Comparison of ENCODE assay signal across 12 cellular contexts in genomic region chr20:48286571-48287551, GRCh38.
DNase-seq lines count a peak whose midpoint lies in the region; ATAC-seq, FAIRE-seq and TF ChIP-seq lines count a peak whose summit lies in the region.
"Had no signal": no experiment of that assay in that cellular context is flagged by ENCODE, and none has a peak within 500 bp of the region (broad histone marks: within the 10 kb centered on the region; RNA-seq: fewer than 3 reads in every experiment).

No MANE protein-coding gene starts in this region.

- H3K36me3 ChIP-seq in kidney (ENCODE audit: control insufficient read depth in 1 of 2, insufficient read depth in 2 of 2, low read length in 2 of 2): no peaks in the 10 kb centered on the region

- H3K9me3 ChIP-seq in kidney (ENCODE audit: control insufficient read depth in 1 of 2, low read length in 2 of 2): no peaks in the 10 kb centered on the region

- intact Hi-C loops in kidney (cut with DNase I): no loop called here

- CTCF ChIA-PET in activated CD8-positive, alpha-beta memory T cell treated with anti-CD3 and anti-CD28 coated beads, Interleukin-2, amount 10 ng/mL, durations not matched to agents 7 days and 5 days (lab: Charles Lee): no interaction called here

- H3K36me3 Mint-ChIP-seq in activated CD8-positive, alpha-beta memory T cell treated with anti-CD3 and anti-CD28 coated beads, Interleukin-2, amount 10 ng/mL, durations not matched to agents 7 days and 5 days: no peaks in the 10 kb centered on the region

- no peaks in the 10 kb centered on the region for H3K4me1 Mint-ChIP-seq in activated CD8-positive, alpha-beta memory T cell treated with anti-CD3 and anti-CD28 coated beads, Interleukin-2, amount 10 ng/mL, durations not matched to agents 7 days and 5 days

- H3K4me3 Mint-ChIP-seq in activated CD8-positive, alpha-beta memory T cell treated with anti-CD3 and anti-CD28 coated beads, Interleukin-2, amount 10 ng/mL, durations not matched to agents 7 days and 5 days: no peak overlapping the region
- H3K4me3 Mint-ChIP-seq: CD4-positive, alpha-beta T cell had no signal

- H3K9me3 Mint-ChIP-seq in activated CD8-positive, alpha-beta memory T cell treated with anti-CD3 and anti-CD28 coated beads, Interleukin-2, amount 10 ng/mL, durations not matched to agents 7 days and 5 days (ENCODE audit: low read depth): no peaks in the 10 kb centered on the region
- H3K9me3 Mint-ChIP-seq: CD4-positive, alpha-beta T cell had no signal

- peaks cover 7% of the 10 kb centered on the region for H3K27me3 Mint-ChIP-seq in activated CD8-positive, alpha-beta memory T cell treated with anti-CD3 and anti-CD28 coated beads, Interleukin-2, amount 10 ng/mL, durations not matched to agents 7 days and 5 days

- DNase-seq in GM03348 (ENCODE audit: low spot score): peak; percentile 20
- no peak for DNase-seq in kidney
- DNase-seq in pons (ENCODE audit: low spot score): peak; percentile 42
- DNase-seq in KG1 (lab: John Stamatoyannopoulos, UW): no peak
- no peak for DNase-seq in activated CD8-positive, alpha-beta memory T cell treated with anti-CD3 and anti-CD28 coated beads, Interleukin-2, amount 10 ng/mL, durations not matched to agents 7 days and 5 days
- DNase-seq: CD4-positive, alpha-beta T cell; stimulated activated CD4-positive, alpha-beta T cell treated with anti-CD3 and anti-CD28 coated beads, Interleukin-15, amount 100 ng/mL, for 24 hours; T-helper 2 cell had no signal

- H3K9ac ChIP-seq in kidney (ENCODE audit: low read length in 2 of 2): no peak overlapping the region

- no peak for TF ChIP-seq CTCF in kidney (IDR thresholded peaks at IDR 0.05; ENCODE audit: borderline replicate concordance, extremely low read depth, insufficient read depth)

- H3K4me3 ChIP-seq in kidney (ENCODE audit: low read length in 2 of 2): no peak overlapping the region

- H3K27ac ChIP-seq in angular gyrus (ENCODE audit: low read depth, low read length): peak overlapping the region; percentile 74
- H3K27ac ChIP-seq in kidney (ENCODE audit: low read depth in 2 of 2, low read length in 2 of 2): peak overlapping the region; percentile 12 to 26

- H3K4me1 ChIP-seq in kidney (ENCODE audit: control insufficient read depth in 1 of 2, insufficient read depth in 1 of 2, low read depth in 1 of 2, low read length in 2 of 2): peaks cover 9 to 11% of the 10 kb centered on the region in 2 donors

- no peak for FAIRE-seq in kidney (lab: Jason Lieb, UNC)

- H3K27ac Mint-ChIP-seq in activated CD8-positive, alpha-beta memory T cell treated with anti-CD3 and anti-CD28 coated beads, Interleukin-2, amount 10 ng/mL, durations not matched to agents 7 days and 5 days: no peak overlapping the region
- H3K27ac Mint-ChIP-seq: CD4-positive, alpha-beta T cell had no signal

- no peak for ATAC-seq in GM21360 (IDR thresholded peaks at IDR 0.05; ENCODE audit: unreplicated experiment)
- no peak for ATAC-seq in HG03135 (IDR thresholded peaks at IDR 0.05; ENCODE audit: unreplicated experiment)
- ATAC-seq in activated CD8-positive, alpha-beta memory T cell treated with anti-CD3 and anti-CD28 coated beads, Interleukin-2, amount 10 ng/mL, durations not matched to agents 7 days and 5 days: no peak
- ATAC-seq: HCT116 had no signal

Comparison
In these comparisons a context has a peak if more than half of its experiments do, and no peak if none do; other contexts are left out.
1. DNase-seq: peak in GM03348 (single experiment) and pons (single experiment); none in kidney (single experiment), KG1 (single experiment) and activated CD8-positive, alpha-beta memory T cell treated with anti-CD3 and anti-CD28 coated beads, Interleukin-2, amount 10 ng/mL, durations not matched to agents 7 days and 5 days (single experiment).